ENCODE assay signal across 8 cellular contexts in the genomic region with DNA sequence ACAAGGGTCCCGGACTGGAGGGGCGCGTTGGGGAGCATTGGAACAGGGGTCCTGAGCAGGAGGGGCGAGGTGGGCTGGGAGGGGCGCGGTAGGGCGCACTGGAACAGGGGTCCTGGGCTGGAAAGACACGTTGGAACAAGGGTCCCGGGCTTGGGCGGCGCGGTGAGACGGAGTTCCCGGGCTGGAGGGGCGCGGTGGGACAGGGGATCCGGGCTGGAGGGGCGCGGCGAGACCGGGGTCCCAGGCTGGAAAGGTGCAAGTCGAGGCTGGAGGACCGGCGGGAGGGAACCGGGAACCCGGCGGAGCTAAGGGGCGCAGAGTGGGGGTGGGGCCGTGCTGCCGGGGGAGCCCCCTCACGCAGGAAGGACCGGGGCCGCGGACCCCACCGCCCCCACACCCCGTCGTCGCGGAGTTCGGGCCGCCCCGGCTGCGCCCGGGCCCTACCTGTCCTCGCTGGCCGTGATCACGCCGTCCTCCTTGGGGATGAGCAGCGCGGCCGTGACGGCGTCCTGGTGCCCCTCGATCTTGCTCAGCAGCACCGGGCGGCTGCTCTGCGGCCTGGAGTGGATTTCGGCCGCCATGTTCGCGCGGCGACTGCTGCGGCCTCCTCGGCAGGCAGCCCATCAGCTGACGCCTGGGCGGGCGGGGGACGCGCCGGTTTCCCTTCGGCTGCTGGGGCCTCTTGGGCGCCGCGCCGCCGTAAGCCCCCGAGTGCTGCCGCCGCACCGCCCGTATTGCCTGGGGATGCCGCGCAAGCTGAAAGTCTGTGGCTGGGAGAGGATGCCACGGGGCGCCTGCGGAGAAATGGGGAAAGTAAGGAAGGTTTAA. TPM values are rescaled to one million over a fixed set of nuclear protein-coding genes. Genes with fewer than 3 reads are reported as not detected.
DNase-seq lines count a peak whose midpoint lies in the region; ATAC-seq and TF ChIP-seq lines count a peak whose summit lies in the region.

A gene with protein sequence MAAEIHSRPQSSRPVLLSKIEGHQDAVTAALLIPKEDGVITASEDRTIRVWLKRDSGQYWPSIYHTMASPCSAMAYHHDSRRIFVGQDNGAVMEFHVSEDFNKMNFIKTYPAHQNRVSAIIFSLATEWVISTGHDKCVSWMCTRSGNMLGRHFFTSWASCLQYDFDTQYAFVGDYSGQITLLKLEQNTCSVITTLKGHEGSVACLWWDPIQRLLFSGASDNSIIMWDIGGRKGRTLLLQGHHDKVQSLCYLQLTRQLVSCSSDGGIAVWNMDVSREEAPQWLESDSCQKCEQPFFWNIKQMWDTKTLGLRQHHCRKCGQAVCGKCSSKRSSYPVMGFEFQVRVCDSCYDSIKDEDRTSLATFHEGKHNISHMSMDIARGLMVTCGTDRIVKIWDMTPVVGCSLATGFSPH (minus strand): TSS at position 632 of the 828 bp plus-strand sequence. CDS start 51 bp downstream, at position 581.

- H3K9me3 ChIP-seq in ascending aorta = no peaks in the 10 kb centered on the region
- no peaks in the 10 kb centered on the region for H3K9me3 ChIP-seq in right cardiac atrium (ENCODE audit: control insufficient read depth, low read length)
- no peaks in the 10 kb centered on the region for H3K9me3 ChIP-seq in uterus

- H3K36me3 ChIP-seq in ascending aorta (no peaks in the 10 kb centered on the region), rectal smooth muscle tissue (ENCODE audit: control insufficient read depth, insufficient read depth, low read length) (no peaks in the 10 kb centered on the region), uterus (no peaks in the 10 kb centered on the region)

- H3K4me3 Mint-ChIP-seq in T-helper 2 cell treated with Interferon-gamma antibody and Interleukin-4, amounts not matched to agents 5 μg/mL and 100 μg/mL, for 36 hours = peak within 1 kb of the TSS; percentile 93

- intact Hi-C loops in ascending aorta (cut with DNase I) (loop anchor here (1.0 to 10.0 kb wide), 2 partner anchors 12 to 1290 kb away; a partner anchor contains a TSS), right cardiac atrium (cut with DNase I) (no loop called here), uterus (cut with DNase I; ENCODE audit: low total_unique reads) (no loop called here)

- H3K9ac ChIP-seq in rectal smooth muscle tissue (ENCODE audit: low read length) = peak within 1 kb of the TSS; percentile 82

- H3K4me1 ChIP-seq in ascending aorta (peaks cover 8 to 10% of the 10 kb centered on the region in 2 donors), right cardiac atrium (ENCODE audit: control insufficient read depth, insufficient read depth, low read length) (peaks cover 4% of the 10 kb centered on the region), rectal smooth muscle tissue (ENCODE audit: control insufficient read depth, insufficient read depth, low read length) (no peaks in the 10 kb centered on the region), uterus (peaks cover 0 to 5% of the 10 kb centered on the region in 2 donors)

- H3K27ac Mint-ChIP-seq in T-helper 2 cell treated with Interferon-gamma antibody and Interleukin-4, amounts not matched to agents 5 μg/mL and 100 μg/mL, for 36 hours = peak within 1 kb of the TSS; percentile 93

- H3K4me3 ChIP-seq in ascending aorta (peak within 1 kb of the TSS; percentile 80 to 92), right cardiac atrium (ENCODE audit: low read length) (peak within 1 kb of the TSS; percentile 69), rectal smooth muscle tissue (ENCODE audit: low read length) (peak within 1 kb of the TSS; percentile 89), uterus (peak within 1 kb of the TSS; percentile 86 to 91)

- DNase-seq in NCI-H1694 treated with DMSO at 0.1 percent for 48 hours (lab: John Stamatoyannopoulos, UW) = peak; percentile 72
- DNase-seq in T-helper 2 cell treated with Interferon-gamma antibody and Interleukin-4, amounts not matched to agents 5 μg/mL and 100 μg/mL, for 36 hours (ENCODE audit: low spot score) = peak; percentile 78
- peak; percentile 63 to 94 for DNase-seq in ascending aorta (ENCODE audit: low spot score in 2 of 2)
- DNase-seq in right cardiac atrium = peak; percentile 92 to 96 (median 96)
- DNase-seq in uterus = peak; percentile 83 to 91

- H3K27me3 Mint-ChIP-seq in T-helper 2 cell treated with Interferon-gamma antibody and Interleukin-4, amounts not matched to agents 5 μg/mL and 100 μg/mL, for 36 hours (ENCODE audit: low read depth) = no peaks in the 10 kb centered on the region

- H3K36me3 Mint-ChIP-seq in T-helper 2 cell treated with Interferon-gamma antibody and Interleukin-4, amounts not matched to agents 5 μg/mL and 100 μg/mL, for 36 hours (ENCODE audit: low read depth) = peaks cover 20% of the 10 kb centered on the region

- H3K9me3 Mint-ChIP-seq in T-helper 2 cell treated with Interferon-gamma antibody and Interleukin-4, amounts not matched to agents 5 μg/mL and 100 μg/mL, for 36 hours = peaks cover 6% of the 10 kb centered on the region

- WGBS in right cardiac atrium = under 1% methylated on average over 87 of the region's 87 CpGs

- TF ChIP-seq POLR2A in GM18505 (IDR thresholded peaks at IDR 0.05; ENCODE audit: borderline replicate concordance, extremely low read depth, insufficient read depth, insufficient read length) (peak; percentile 93), uterus (IDR thresholded peaks at IDR 0.05) (peak; percentile 45 to 84)

- ATAC-seq in GM18505 (IDR thresholded peaks at IDR 0.05; ENCODE audit: unreplicated experiment) = peak; percentile 80
- peak; percentile 77 for ATAC-seq in HG02884 (IDR thresholded peaks at IDR 0.05; ENCODE audit: unreplicated experiment)
- peak; percentile 97 to 98 for ATAC-seq in right cardiac atrium

- H3K27me3 ChIP-seq in ascending aorta (no peaks in the 10 kb centered on the region), right cardiac atrium (ENCODE audit: control insufficient read depth, insufficient read depth) (no peaks in the 10 kb centered on the region), rectal smooth muscle tissue (ENCODE audit: control insufficient read depth, insufficient read depth, low read length) (no peaks in the 10 kb centered on the region), uterus (no peaks in the 10 kb centered on the region)

- TF ChIP-seq CTCF in ascending aorta (IDR thresholded peaks at IDR 0.05) (no peak), uterus (IDR thresholded peaks at IDR 0.05) (peak in 1 of 4 experiments; percentile 10)

- peaks cover 47% of the 10 kb centered on the region for H3K4me1 Mint-ChIP-seq in T-helper 2 cell treated with Interferon-gamma antibody and Interleukin-4, amounts not matched to agents 5 μg/mL and 100 μg/mL, for 36 hours (ENCODE audit: low read depth)

- H3K27ac ChIP-seq in ascending aorta (peak within 1 kb of the TSS; percentile 96 to 98), right cardiac atrium (ENCODE audit: low read length) (peak within 1 kb of the TSS; percentile 90), rectal smooth muscle tissue (ENCODE audit: low read depth, low read length) (peak within 1 kb of the TSS; percentile 80), uterus (peak within 1 kb of the TSS; percentile 90 to 95)

RNA-seq across cellular contexts. Expression of the gene that starts here (rescaled TPM):
- total RNA-seq in ascending aorta (26.2 TPM), right cardiac atrium (10 to 100 TPM; 15.0 to 21.2 (median 17.5) TPM), uterus (100 to 1,000 TPM in 1 of 4 donors, 10 to 100 TPM in 3; 17.2 to 112 (median 39.1) TPM)
- polyA plus RNA-seq in right cardiac atrium = 10.7 TPM

Comparison
In these comparisons a context has a peak if more than half of its experiments do, and no peak if none do; other contexts are left out.
1. Peak in every context shown above with its lines: DNase-seq, ATAC-seq, H3K4me3 ChIP-seq and H3K27ac ChIP-seq.